8 cellular contexts compared by ENCODE assay signal in genomic region chr4:38665846-38666490, GRCh38. TPM values are rescaled to one million over a fixed set of nuclear protein-coding genes. Genes with fewer than 3 reads are reported as not detected.
A peak's percentile ranks its signal among the peaks of the same experiment; 100 is the strongest.
DNase-seq lines count a peak whose midpoint lies in the region; ATAC-seq and TF ChIP-seq lines count a peak whose summit lies in the region.

No MANE protein-coding gene starts in this region.

- no peaks in the 10 kb centered on the region for H3K36me3 Mint-ChIP-seq in naive B cell

- WGBS in IMR-90 (ENCODE audit: extremely low coverage in 2 of 2, insufficient read length in 1 of 2), 2 experiments = no CpG with 5 or more reads among the region's 5 CpGs
- WGBS in mesendoderm (ENCODE audit: extremely low coverage, insufficient coverage, low lambda C conversion rate) = 100% methylated on average over 1 of the region's 5 CpGs

- H3K27ac ChIP-seq in 22Rv1 = peak overlapping the region; percentile 96
- H3K27ac ChIP-seq in IMR-90 (ENCODE audit: insufficient read depth, low read length) = peak overlapping the region; percentile 78; the same call in 1 of the 2 replicates
- H3K27ac ChIP-seq in cingulate gyrus (ENCODE audit: low read depth, low read length) = peak overlapping the region; percentile 95
- no peak overlapping the region for H3K27ac ChIP-seq in mesendoderm (ENCODE audit: low read depth, low read length)

- TF ChIP-seq CTCF in 22Rv1 (IDR thresholded peaks at IDR 0.05) (no peak), IMR-90 (conservative IDR thresholded peaks at IDR 0.05; ENCODE audit: low read depth, low read length) (no peak)

- peak overlapping the region; percentile 57; the same call in 1 of the 2 replicates for H3K4ac ChIP-seq in IMR-90 (ENCODE audit: low read depth, low read length)
- no peak overlapping the region for H3K4ac ChIP-seq in mesendoderm (ENCODE audit: low read depth, low read length)

- H3K27me3 Mint-ChIP-seq in naive B cell = no peaks in the 10 kb centered on the region

- H2AK5ac ChIP-seq in IMR-90 (ENCODE audit: low read depth, low read length) (no peak overlapping the region), mesendoderm (ENCODE audit: low read length) (no peak overlapping the region)

- H2AK9ac ChIP-seq in IMR-90 (replicated peaks; ENCODE audit: low read depth, low read length, poor library complexity) = no peak overlapping the region

- no peak overlapping the region for H4K91ac ChIP-seq in IMR-90 (ENCODE audit: insufficient read depth, low read depth, low read length)

- H3K79me1 ChIP-seq in IMR-90 (ENCODE audit: low read depth in 1 of 2, low read length in 2 of 2) = peaks cover 11 to 29% of the 10 kb centered on the region in 2 experiments
- peaks cover 4% of the 10 kb centered on the region for H3K79me1 ChIP-seq in mesendoderm (ENCODE audit: low read length)

- H3K9ac ChIP-seq in IMR-90 (ENCODE audit: low read depth, low read length) (peak overlapping the region; percentile 83), mesendoderm (ENCODE audit: low read length) (no peak overlapping the region)

- H4K8ac ChIP-seq in IMR-90 (ENCODE audit: low read depth in 2 of 2, low read length in 2 of 2) (no peak overlapping the region; a peak in 2 of 4 replicates), mesendoderm (ENCODE audit: low read depth, low read length) (no peak overlapping the region)

- no peaks in the 10 kb centered on the region for H3K9me3 Mint-ChIP-seq in naive B cell

- H2BK120ac ChIP-seq in IMR-90 (ENCODE audit: low read depth, low read length) (peak overlapping the region; percentile 27; the same call in 1 of the 2 replicates), mesendoderm (ENCODE audit: low read depth, low read length) (no peak overlapping the region)

- no peak; the same call in 1 of the 2 replicates for TF ChIP-seq POLR2A in IMR-90 (IDR thresholded peaks at IDR 0.05; ENCODE audit: low read depth, low read length)

- ATAC-seq in IMR-90 (ENCODE audit: low read depth) = no peak
- no peak for ATAC-seq in naive B cell (ENCODE audit: low read depth in 2 of 2)
- no peak for ATAC-seq in HG03457 (IDR thresholded peaks at IDR 0.05; ENCODE audit: unreplicated experiment)
- no peak for ATAC-seq in GM19351 (IDR thresholded peaks at IDR 0.05; ENCODE audit: unreplicated experiment)

- peak overlapping the region; percentile 53; the same call in 1 of the 2 replicates for H3K56ac ChIP-seq in IMR-90 (ENCODE audit: extremely low read depth, insufficient read depth, low read length)
- no peak overlapping the region for H3K56ac ChIP-seq in mesendoderm (ENCODE audit: low read length)

- peak overlapping the region; percentile 83 to 98 (median 96) for H3K4me3 Mint-ChIP-seq in naive B cell

- no peaks in the 10 kb centered on the region for H3K36me3 ChIP-seq in IMR-90 (ENCODE audit: control insufficient read depth, insufficient read depth, low read length)
- no peaks in the 10 kb centered on the region for H3K36me3 ChIP-seq in mesendoderm (ENCODE audit: control insufficient read depth, insufficient read depth, low read length)

- in situ Hi-C loops in IMR-90 (cut with MboI; ENCODE audit: low sequenced_read_pairs) = no loop called here

- peak overlapping the region; percentile 95 for H2BK5ac ChIP-seq in IMR-90 (ENCODE audit: low read depth, low read length, poor library complexity, severe bottlenecking)
- no peak overlapping the region for H2BK5ac ChIP-seq in mesendoderm (ENCODE audit: low read length)

- TF ChIP-seq RAD21 in IMR-90 (IDR thresholded peaks at IDR 0.05; ENCODE audit: low read length) = no peak

- dilution Hi-C loops in IMR-90 (cut with HindIII; ENCODE audit: low sequenced_read_pairs, unreplicated experiment) = no loop called here

- peaks cover 9% of the 10 kb centered on the region for H3K9me1 ChIP-seq in IMR-90 (ENCODE audit: insufficient read depth, low read length)

- H3K27me3 ChIP-seq in IMR-90 (ENCODE audit: control insufficient read depth, insufficient read depth, low read length) = no peaks in the 10 kb centered on the region
- no peaks in the 10 kb centered on the region for H3K27me3 ChIP-seq in mesendoderm (ENCODE audit: insufficient read depth, low read length, poor library complexity)

- H2BK20ac ChIP-seq in IMR-90 (ENCODE audit: low read depth, low read length) = no peak overlapping the region

- H3K4me2 ChIP-seq in IMR-90 (ENCODE audit: low read depth, low read length) (peak overlapping the region; percentile 84), mesendoderm (ENCODE audit: low read length) (no peak overlapping the region)

- POLR2A ChIA-PET in IMR-90 (lab: Charles Lee; ENCODE audit: unreplicated experiment) = no interaction called here

- H2AFZ ChIP-seq in IMR-90 (replicated peaks; ENCODE audit: low read length, poor library complexity) = no peak overlapping the region

- H3K18ac ChIP-seq in IMR-90 (ENCODE audit: low read depth, low read length) = 0 out of 2 replicates have a peak overlapping the region, but pooled peaks have one; percentile 62
- no peak overlapping the region for H3K18ac ChIP-seq in mesendoderm (ENCODE audit: low read length)

- peak overlapping the region; percentile 65; the same call in 1 of the 2 replicates for H3K14ac ChIP-seq in IMR-90 (replicated peaks; ENCODE audit: low read depth, low read length)

- no peaks in the 10 kb centered on the region for H3K9me3 ChIP-seq in IMR-90 (ENCODE audit: control insufficient read depth, insufficient read depth, low read length)

- H2BK15ac ChIP-seq in IMR-90 (ENCODE audit: low read depth, low read length) (no peak overlapping the region; the same call in 2 of the 3 replicates), mesendoderm (replicated peaks; ENCODE audit: low read depth) (no peak overlapping the region)

- H3K27ac Mint-ChIP-seq in naive B cell = peak overlapping the region in 5 of 6 donors; percentile 93 to 98 (median 96)

- intact Hi-C loops in IMR-90 (cut with micrococcal nuclease) = loop anchor here (2.0 kb wide), 1 partner anchor 347 kb away; no protein-coding TSS in a partner anchor

- H3K4me1 ChIP-seq in IMR-90 (ENCODE audit: control insufficient read depth, insufficient read depth, low read length) (peaks cover 12% of the 10 kb centered on the region), mesendoderm (ENCODE audit: control insufficient read depth, low read depth, low read length) (peaks cover 5% of the 10 kb centered on the region)

- peaks cover 18% of the 10 kb centered on the region; the same call in 1 of the 2 replicates for H4K20me1 ChIP-seq in IMR-90 (ENCODE audit: insufficient read depth, low read length)

- H3K23ac ChIP-seq in IMR-90 (ENCODE audit: low read depth, low read length) (peak overlapping the region; percentile 89; the same call in 1 of the 2 replicates), mesendoderm (ENCODE audit: low read length) (no peak overlapping the region)

- H3K4me3 ChIP-seq in IMR-90 (ENCODE audit: insufficient read depth, low read depth, low read length) (peak overlapping the region; percentile 77), mesendoderm (ENCODE audit: low read length) (no peak overlapping the region)

- CTCF ChIA-PET in IMR-90 (lab: Yijun Ruan, JAX) = interaction anchor here (0.6 to 1.0 kb wide), 4 partner anchors 9 to 778 kb away, joined by 3 to 4 read pairs (median 4); no protein-coding TSS in a partner anchor

- peaks cover 53 to 69% (median 65%) of the 10 kb centered on the region in 3 donors for H3K4me1 Mint-ChIP-seq in naive B cell

- BruUV-seq in IMR-90 (replicated peaks; lab: Mats Ljungman, UMichigan) = TSS peak; percentile 43

- no peak overlapping the region for H4K5ac ChIP-seq in IMR-90 (ENCODE audit: low read depth, low read length)
- H4K5ac ChIP-seq in mesendoderm (ENCODE audit: low read length) = no peak overlapping the region

- DNase-seq in IMR-90 (no peak), naive B cell (no peak), NOMO-1 (lab: John Stamatoyannopoulos, UW; ENCODE audit: unreplicated experiment in 2 of 2) (no peak), mesendoderm (no peak)

- peaks cover 10% of the 10 kb centered on the region for H3K79me2 ChIP-seq in mesendoderm (ENCODE audit: control insufficient read depth, insufficient read depth, low read length)

TF ChIP-seq in IMR-90, 13 proteins besides CTCF, POLR2A, EP300 and RAD21 (continues in another document):
- TF ChIP-seq BHLHE40 (IDR thresholded peaks at IDR 0.05; ENCODE audit: low read depth, low read length) (no peak), MXI1 (IDR thresholded peaks at IDR 0.05; ENCODE audit: borderline replicate concordance, low read depth, low read length) (no peak), SMC3 (IDR thresholded peaks at IDR 0.05; ENCODE audit: low read depth, low read length) (no peak), ELK1 (IDR thresholded peaks at IDR 0.05; ENCODE audit: borderline replicate concordance, low read depth, low read length) (no peak), NFE2L2 (IDR thresholded peaks at IDR 0.05; ENCODE audit: low read depth, low read length) (no peak), CHD1 (IDR thresholded peaks at IDR 0.05; ENCODE audit: low read depth, low read length) (no peak), RCOR1 (IDR thresholded peaks at IDR 0.05; ENCODE audit: insufficient replicate concordance, low read length) (no peak), CEBPB (IDR thresholded peaks at IDR 0.05; ENCODE audit: low read depth, low read length) (no peak), FOS (IDR thresholded peaks at IDR 0.05; ENCODE audit: low read depth, low read length) (no peak), RFX5 (IDR thresholded peaks at IDR 0.05; ENCODE audit: low read depth, low read length) (no peak), MAZ (IDR thresholded peaks at IDR 0.05; ENCODE audit: borderline replicate concordance, low read depth, low read length) (no peak)

RNA-seq across cellular contexts. Expression of gene KLF3, which starts 2.0 kb away (rescaled TPM):
- 8.2 and 9.4 TPM in 2 replicates for total RNA-seq in IMR-90 (2012; rRNA removed)
- 11.6 and 12.6 TPM in 2 replicates for polyA plus RNA-seq in IMR-90 (2012; rRNA removed)
- polyA plus RNA-seq in IMR-90 (2012; cell fraction: cytosol; rRNA removed) = 5.3 and 7.2 TPM in 2 replicates
- polyA plus RNA-seq in IMR-90 (2012; cell fraction: nucleus; rRNA removed; ENCODE audit: low replicate concordance) = 8.7 and 26.7 TPM in 2 replicates
- 10 to 100 TPM; 34.3 to 91.0 (median 58.5) TPM for polyA plus RNA-seq in naive B cell (ENCODE audit: low read depth in 6 of 6)
- 11.1 TPM for polyA plus RNA-seq in mesendoderm (2013, experiment 1 of 2)
- 11.5 TPM for polyA plus RNA-seq in mesendoderm (2013, experiment 2 of 2)
